Comparison of ENCODE assay signal across 8 cellular contexts in genomic region chr4:69823481-69824186, GRCh38. TPM values are rescaled to one million over a fixed set of nuclear protein-coding genes. Genes with fewer than 3 reads are reported as not detected.
DNase-seq lines count a peak whose midpoint lies in the region; ATAC-seq and TF ChIP-seq lines count a peak whose summit lies in the region.

No MANE protein-coding gene starts in this region.

- TF ChIP-seq EP300 in SK-N-SH (IDR thresholded peaks at IDR 0.05; ENCODE audit: borderline replicate concordance in 1 of 2, low read depth in 1 of 2, low read length in 1 of 2) (no peak), suprapubic skin (IDR thresholded peaks at IDR 0.05) (no peak)

- no peak overlapping the region for H3K4me3 Mint-ChIP-seq in chondrocyte (ENCODE audit: unreplicated experiment)
- no peak overlapping the region for H3K4me3 Mint-ChIP-seq in osteocyte (ENCODE audit: unreplicated experiment)

- CTCF ChIA-PET in SK-N-SH (lab: Yijun Ruan, JAX) = interaction anchor here (0.6 to 1.2 kb wide), 2 partner anchors 9 to 10 kb away, joined by 3 to 5 read pairs; no protein-coding TSS in a partner anchor

- H3K27me3 ChIP-seq in SK-N-SH (ENCODE audit: insufficient read depth) = no peaks in the 10 kb centered on the region
- H3K27me3 ChIP-seq in suprapubic skin = no peaks in the 10 kb centered on the region

- H2AFZ ChIP-seq in SK-N-SH (ENCODE audit: low read depth) = peak overlapping the region; percentile 41; the same call in 1 of the 2 replicates

- H3K4me2 ChIP-seq in SK-N-SH = no peak overlapping the region

- no peaks in the 10 kb centered on the region for H3K36me3 ChIP-seq in SK-N-SH (replicated peaks in 1 of 2; ENCODE audit: control insufficient read depth in 1 of 2, insufficient read depth in 2 of 2, low read length in 1 of 2)
- H3K36me3 ChIP-seq in suprapubic skin = no peaks in the 10 kb centered on the region

- ATAC-seq in GM21515 (IDR thresholded peaks at IDR 0.05; ENCODE audit: unreplicated experiment) = peak; percentile 79

- no peak overlapping the region for H3K9ac ChIP-seq in SK-N-SH

- H3K4me3 ChIP-seq in SK-N-SH (ENCODE audit: low read depth in 2 of 2, low read length in 1 of 2) (no peak overlapping the region), suprapubic skin (no peak overlapping the region)

- H3K27me3 Mint-ChIP-seq in chondrocyte (ENCODE audit: low read depth) (no peaks in the 10 kb centered on the region), osteocyte (ENCODE audit: unreplicated experiment) (no peaks in the 10 kb centered on the region)

- H3K27ac ChIP-seq in SK-N-SH (ENCODE audit: low read depth in 2 of 2, low read length in 1 of 2) (no peak overlapping the region), suprapubic skin (no peak overlapping the region)

- H3K9me3 Mint-ChIP-seq in chondrocyte (ENCODE audit: low read depth) (no peaks in the 10 kb centered on the region), osteocyte (ENCODE audit: unreplicated experiment) (no peaks in the 10 kb centered on the region)

- TF ChIP-seq RAD21 in SK-N-SH (IDR thresholded peaks at IDR 0.05; ENCODE audit: low read length) = peak; percentile 52

- no peak for TF ChIP-seq POLR2A in suprapubic skin (IDR thresholded peaks at IDR 0.05)

- TF ChIP-seq CTCF in GM12872 (IDR thresholded peaks at IDR 0.05; ENCODE audit: insufficient read depth, low read depth, low read length) = peak; percentile 68
- peak; percentile 61 for TF ChIP-seq CTCF in SK-N-SH (IDR thresholded peaks at IDR 0.05)
- TF ChIP-seq CTCF in chondrocyte (IDR thresholded peaks at IDR 0.05) = peak; percentile 50
- peak; percentile 64 for TF ChIP-seq CTCF in osteocyte (IDR thresholded peaks at IDR 0.05)
- TF ChIP-seq CTCF in suprapubic skin (IDR thresholded peaks at IDR 0.05) = peak in 1 of 2 donors; percentile 43

- WGBS in SK-N-SH (ENCODE audit: low lambda C conversion rate) = 42% methylated on average over 8 of the region's 8 CpGs
- 76% methylated on average over 8 of the region's 8 CpGs for WGBS in suprapubic skin

- H3K4me1 Mint-ChIP-seq in chondrocyte (ENCODE audit: low read depth) = peaks cover 8% of the 10 kb centered on the region
- H3K4me1 Mint-ChIP-seq in osteocyte (ENCODE audit: unreplicated experiment) = peaks cover 19% of the 10 kb centered on the region

- POLR2A ChIA-PET in SK-N-SH (lab: Yijun Ruan, JAX) = no interaction called here

- no peaks in the 10 kb centered on the region for H3K9me2 ChIP-seq in SK-N-SH

- H3K4me1 ChIP-seq in SK-N-SH (ENCODE audit: control insufficient read depth in 1 of 2, insufficient read depth in 2 of 2, low read depth in 1 of 2, low read length in 1 of 2) (no peaks in the 10 kb centered on the region), suprapubic skin (no peaks in the 10 kb centered on the region)

- H3K27ac Mint-ChIP-seq in chondrocyte (ENCODE audit: unreplicated experiment) (no peak overlapping the region), osteocyte (ENCODE audit: unreplicated experiment) (no peak overlapping the region)

- H4K20me1 ChIP-seq in SK-N-SH (ENCODE audit: insufficient read depth) = no peaks in the 10 kb centered on the region

- DNase-seq in HuH-7 (ENCODE audit: low spot score) = peak; percentile 12
- peak; percentile 5 for DNase-seq in SK-N-SH
- no peak for DNase-seq in chondrocyte (ENCODE audit: low spot score)
- no peak for DNase-seq in osteocyte (ENCODE audit: extremely low spot score, unreplicated experiment)
- no peak for DNase-seq in suprapubic skin (ENCODE audit: low spot score in 2 of 2)
- DNase-seq in putamen (ENCODE audit: low spot score) = no peak

- peaks cover 3% of the 10 kb centered on the region for H3F3A ChIP-seq in SK-N-SH (replicated peaks; ENCODE audit: insufficient read depth)

- no peaks in the 10 kb centered on the region for H3K79me2 ChIP-seq in SK-N-SH (ENCODE audit: insufficient read depth)

- H3K36me3 Mint-ChIP-seq in chondrocyte (ENCODE audit: low read depth) (no peaks in the 10 kb centered on the region), osteocyte (ENCODE audit: unreplicated experiment) (no peaks in the 10 kb centered on the region)

- H3K9me3 ChIP-seq in SK-N-SH (no peaks in the 10 kb centered on the region), suprapubic skin (no peaks in the 10 kb centered on the region)

TF ChIP-seq in SK-N-SH, 30 proteins besides CTCF, POLR2A, EP300 and RAD21:
- TF ChIP-seq SMC3 (IDR thresholded peaks at IDR 0.05; ENCODE audit: low read depth, low read length) = 0 out of 2 replicates have a peak, but pooled peaks have one; percentile 34
- TF ChIP-seq IRF3 (IDR thresholded peaks at IDR 0.05; ENCODE audit: low read depth, low read length) = no peak

RNA-seq across cellular contexts. Expression of gene SULT1E1, which starts 36.3 kb away (rescaled TPM):
- polyA plus RNA-seq in SK-N-SH (2012; rRNA removed) = 13.7 and 21.5 TPM in 2 replicates
- polyA plus RNA-seq in SK-N-SH (2012; cell fraction: cytosol; rRNA removed) = 16.3 and 21.8 TPM in 2 replicates
- polyA plus RNA-seq in SK-N-SH (2012; cell fraction: nucleus; rRNA removed) = 16.4 and 44.9 TPM in 2 replicates
- total RNA-seq in chondrocyte (1.2 to 1.9 TPM (median 1.4 TPM) in 3 replicates), osteocyte (5.1 and 6.6 TPM in 2 replicates), suprapubic skin (100 to 1,000 TPM in 1 of 4 donors, 10 to 100 TPM in 3; 18.6 to 198 (median 44.1) TPM)

Comparison
In these comparisons a context has a peak if more than half of its experiments do, and no peak if none do; other contexts are left out.
1. DNase-seq: peak in HuH-7 (single experiment) and SK-N-SH (single experiment); none in chondrocyte (single experiment), osteocyte (single experiment), suprapubic skin (0 of 2) and putamen (single experiment).